Comparison of ENCODE assay signal across 1 cellular context in the genomic region with DNA sequence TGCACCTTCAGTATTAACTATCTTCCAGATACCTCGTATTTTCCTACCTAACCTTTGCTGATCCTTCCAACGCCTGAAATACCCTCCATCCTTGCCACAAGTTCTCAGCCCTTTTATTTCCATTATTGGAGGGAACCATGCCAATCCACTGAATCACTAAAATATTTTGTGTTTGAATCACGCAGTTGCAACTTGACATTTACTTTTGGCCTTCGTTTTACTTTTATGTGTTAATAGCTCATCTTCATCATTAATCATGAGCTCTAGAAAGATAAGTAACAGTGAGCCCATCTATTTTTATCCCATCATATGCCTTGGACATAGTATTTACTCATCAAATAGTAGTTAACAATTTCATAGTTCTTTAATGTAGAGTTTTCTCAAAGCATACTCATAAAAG.
TF ChIP-seq lines count a peak whose summit lies in the region.

No MANE protein-coding gene starts in this region.

TF ChIP-seq in GM23338, 12 proteins besides CTCF, POLR2A, EP300 and RAD21 (continued from another document):
- TF ChIP-seq ZNF462 (CRISPR knock-in tag; IDR thresholded peaks at IDR 0.05) (no peak), JUNB (IDR thresholded peaks at IDR 0.05; ENCODE audit: unreplicated experiment) (no peak)
- TF ChIP-seq, protein P1, sequence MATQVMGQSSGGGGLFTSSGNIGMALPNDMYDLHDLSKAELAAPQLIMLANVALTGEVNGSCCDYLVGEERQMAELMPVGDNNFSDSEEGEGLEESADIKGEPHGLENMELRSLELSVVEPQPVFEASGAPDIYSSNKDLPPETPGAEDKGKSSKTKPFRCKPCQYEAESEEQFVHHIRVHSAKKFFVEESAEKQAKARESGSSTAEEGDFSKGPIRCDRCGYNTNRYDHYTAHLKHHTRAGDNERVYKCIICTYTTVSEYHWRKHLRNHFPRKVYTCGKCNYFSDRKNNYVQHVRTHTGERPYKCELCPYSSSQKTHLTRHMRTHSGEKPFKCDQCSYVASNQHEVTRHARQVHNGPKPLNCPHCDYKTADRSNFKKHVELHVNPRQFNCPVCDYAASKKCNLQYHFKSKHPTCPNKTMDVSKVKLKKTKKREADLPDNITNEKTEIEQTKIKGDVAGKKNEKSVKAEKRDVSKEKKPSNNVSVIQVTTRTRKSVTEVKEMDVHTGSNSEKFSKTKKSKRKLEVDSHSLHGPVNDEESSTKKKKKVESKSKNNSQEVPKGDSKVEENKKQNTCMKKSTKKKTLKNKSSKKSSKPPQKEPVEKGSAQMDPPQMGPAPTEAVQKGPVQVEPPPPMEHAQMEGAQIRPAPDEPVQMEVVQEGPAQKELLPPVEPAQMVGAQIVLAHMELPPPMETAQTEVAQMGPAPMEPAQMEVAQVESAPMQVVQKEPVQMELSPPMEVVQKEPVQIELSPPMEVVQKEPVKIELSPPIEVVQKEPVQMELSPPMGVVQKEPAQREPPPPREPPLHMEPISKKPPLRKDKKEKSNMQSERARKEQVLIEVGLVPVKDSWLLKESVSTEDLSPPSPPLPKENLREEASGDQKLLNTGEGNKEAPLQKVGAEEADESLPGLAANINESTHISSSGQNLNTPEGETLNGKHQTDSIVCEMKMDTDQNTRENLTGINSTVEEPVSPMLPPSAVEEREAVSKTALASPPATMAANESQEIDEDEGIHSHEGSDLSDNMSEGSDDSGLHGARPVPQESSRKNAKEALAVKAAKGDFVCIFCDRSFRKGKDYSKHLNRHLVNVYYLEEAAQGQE (IDR thresholded peaks at IDR 0.05; ENCODE audit: unreplicated experiment) = no peak
